ENCODE assay signal across 1 cellular context in genomic region chr11:2211113-2211971, GRCh38.
A peak's percentile ranks its signal among the peaks of the same experiment; 100 is the strongest.
TF ChIP-seq lines count a peak whose summit lies in the region.

No MANE protein-coding gene starts in this region.

TF ChIP-seq in HepG2, 621 proteins besides CTCF, POLR2A, EP300 and RAD21 (continued from another document and continues in another):
- peak; percentile 95; the same call in 1 of the 2 replicates for TF ChIP-seq ZNF615 (CRISPR knock-in tag; IDR thresholded peaks at IDR 0.05; ENCODE audit: borderline replicate concordance)
- no peak for TF ChIP-seq ZNF207 (IDR thresholded peaks at IDR 0.05; ENCODE audit: borderline replicate concordance)
- TF ChIP-seq SRY (CRISPR knock-in tag; IDR thresholded peaks at IDR 0.05), result peak; percentile 80
- no peak for TF ChIP-seq ZNF383 (CRISPR knock-in tag; IDR thresholded peaks at IDR 0.05; ENCODE audit: borderline replicate concordance)
- TF ChIP-seq ZSCAN21 (CRISPR knock-in tag; IDR thresholded peaks at IDR 0.05; ENCODE audit: borderline replicate concordance), result peak; percentile 92
- TF ChIP-seq, protein P1, sequence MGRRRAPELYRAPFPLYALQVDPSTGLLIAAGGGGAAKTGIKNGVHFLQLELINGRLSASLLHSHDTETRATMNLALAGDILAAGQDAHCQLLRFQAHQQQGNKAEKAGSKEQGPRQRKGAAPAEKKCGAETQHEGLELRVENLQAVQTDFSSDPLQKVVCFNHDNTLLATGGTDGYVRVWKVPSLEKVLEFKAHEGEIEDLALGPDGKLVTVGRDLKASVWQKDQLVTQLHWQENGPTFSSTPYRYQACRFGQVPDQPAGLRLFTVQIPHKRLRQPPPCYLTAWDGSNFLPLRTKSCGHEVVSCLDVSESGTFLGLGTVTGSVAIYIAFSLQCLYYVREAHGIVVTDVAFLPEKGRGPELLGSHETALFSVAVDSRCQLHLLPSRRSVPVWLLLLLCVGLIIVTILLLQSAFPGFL (CRISPR knock-in tag; IDR thresholded peaks at IDR 0.05), result no peak
- TF ChIP-seq, protein P2, sequence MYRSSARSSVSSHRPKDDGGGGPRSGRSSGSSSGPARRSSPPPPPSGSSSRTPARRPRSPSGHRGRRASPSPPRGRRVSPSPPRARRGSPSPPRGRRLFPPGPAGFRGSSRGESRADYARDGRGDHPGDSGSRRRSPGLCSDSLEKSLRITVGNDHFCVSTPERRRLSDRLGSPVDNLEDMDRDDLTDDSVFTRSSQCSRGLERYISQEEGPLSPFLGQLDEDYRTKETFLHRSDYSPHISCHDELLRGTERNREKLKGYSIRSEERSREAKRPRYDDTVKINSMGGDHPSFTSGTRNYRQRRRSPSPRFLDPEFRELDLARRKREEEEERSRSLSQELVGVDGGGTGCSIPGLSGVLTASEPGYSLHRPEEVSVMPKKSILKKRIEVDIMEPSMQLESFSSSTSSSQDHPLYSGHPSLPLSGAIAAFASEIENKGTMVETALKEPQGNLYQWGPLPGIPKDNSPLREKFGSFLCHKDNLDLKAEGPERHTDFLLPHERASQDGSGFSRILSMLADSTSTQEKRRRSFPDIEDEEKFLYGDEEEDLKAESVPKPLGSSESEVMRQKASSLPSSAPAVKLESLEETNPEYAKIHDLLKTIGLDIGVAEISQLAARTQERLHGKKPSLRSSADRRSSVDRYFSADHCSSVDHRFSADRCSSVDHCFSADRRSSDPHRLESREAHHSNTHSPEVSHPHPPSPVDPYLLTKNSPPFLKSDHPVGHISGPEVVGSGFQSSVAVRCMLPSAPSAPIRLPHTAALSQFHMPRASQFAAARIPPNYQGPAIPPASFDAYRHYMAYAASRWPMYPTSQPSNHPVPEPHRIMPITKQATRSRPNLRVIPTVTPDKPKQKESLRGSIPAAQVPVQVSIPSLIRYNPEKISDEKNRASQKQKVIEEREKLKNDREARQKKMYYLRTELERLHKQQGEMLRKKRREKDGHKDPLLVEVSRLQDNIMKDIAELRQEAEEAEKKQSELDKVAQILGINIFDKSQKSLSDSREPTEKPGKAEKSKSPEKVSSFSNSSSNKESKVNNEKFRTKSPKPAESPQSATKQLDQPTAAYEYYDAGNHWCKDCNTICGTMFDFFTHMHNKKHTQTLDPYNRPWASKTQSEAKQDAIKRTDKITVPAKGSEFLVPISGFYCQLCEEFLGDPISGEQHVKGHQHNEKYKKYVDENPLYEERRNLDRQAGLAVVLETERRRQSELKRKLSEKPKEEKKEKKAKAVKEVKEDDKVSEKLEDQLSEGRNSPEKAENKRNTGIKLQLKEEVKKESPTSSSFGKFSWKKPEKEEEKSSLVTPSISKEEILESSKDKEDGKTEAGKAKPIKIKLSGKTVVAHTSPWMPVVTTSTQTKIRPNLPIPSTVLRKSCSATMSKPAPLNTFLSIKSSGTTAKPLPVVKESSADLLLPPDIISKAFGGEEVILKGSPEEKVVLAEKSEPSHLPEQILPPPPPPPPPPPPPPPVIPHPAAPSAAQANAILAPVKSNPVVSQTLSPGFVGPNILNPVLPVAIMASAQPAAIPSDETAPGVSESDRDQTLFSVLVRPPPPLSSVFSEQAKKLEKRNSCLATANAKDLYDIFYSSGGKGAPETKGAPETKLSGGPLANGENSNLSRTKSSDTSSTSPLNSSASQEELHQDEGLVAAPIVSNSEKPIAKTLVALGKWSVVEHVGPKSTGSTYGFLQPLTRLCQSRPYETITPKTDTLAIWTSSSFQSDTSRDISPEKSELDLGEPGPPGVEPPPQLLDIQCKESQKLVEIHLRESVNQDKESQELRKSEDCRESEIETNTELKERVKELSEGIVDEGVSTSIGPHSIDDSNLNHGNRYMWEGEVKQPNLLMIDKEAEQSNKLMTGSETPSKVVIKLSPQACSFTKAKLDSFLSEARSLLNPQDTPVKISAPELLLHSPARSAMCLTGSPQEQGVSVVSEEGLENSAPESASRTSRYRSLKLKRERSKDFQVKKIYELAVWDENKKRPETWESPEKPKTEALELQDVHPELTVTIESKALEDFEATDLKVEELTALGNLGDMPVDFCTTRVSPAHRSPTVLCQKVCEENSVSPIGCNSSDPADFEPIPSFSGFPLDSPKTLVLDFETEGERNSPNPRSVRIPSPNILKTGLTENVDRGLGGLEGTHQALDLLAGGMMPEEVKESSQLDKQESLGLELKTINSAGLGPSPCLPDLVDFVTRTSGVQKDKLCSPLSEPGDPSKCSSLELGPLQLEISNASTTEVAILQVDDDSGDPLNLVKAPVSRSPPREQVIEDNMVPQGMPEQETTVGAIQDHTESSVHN (CRISPR knock-in tag; IDR thresholded peaks at IDR 0.05), result no peak
- TF ChIP-seq, protein P3, sequence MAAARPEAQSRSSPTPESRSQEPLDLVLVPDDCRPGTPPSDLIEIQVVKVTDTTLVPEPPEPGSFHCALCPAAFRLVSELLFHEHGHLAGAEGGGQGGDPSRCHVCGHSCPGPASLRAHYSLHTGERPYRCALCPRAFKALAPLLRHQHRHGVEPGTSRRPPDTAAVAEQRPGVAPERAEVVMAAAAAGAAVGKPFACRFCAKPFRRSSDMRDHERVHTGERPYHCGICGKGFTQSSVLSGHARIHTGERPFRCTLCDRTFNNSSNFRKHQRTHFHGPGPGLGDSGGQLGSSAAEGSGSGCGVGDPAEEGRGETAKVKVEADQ (CRISPR knock-in tag; IDR thresholded peaks at IDR 0.05; ENCODE audit: borderline replicate concordance), result peak; percentile 95
- TF ChIP-seq DR1 (CRISPR knock-in tag; IDR thresholded peaks at IDR 0.05), result peak; percentile 48; the same call in 1 of the 2 replicates
- TF ChIP-seq ZNF510 (CRISPR knock-in tag; IDR thresholded peaks at IDR 0.05; ENCODE audit: low read depth), result no peak
- TF ChIP-seq ZNF225 (CRISPR knock-in tag; IDR thresholded peaks at IDR 0.05), result no peak; the same call in 1 of the 2 replicates
- peak; percentile 98 for TF ChIP-seq MED8 (CRISPR knock-in tag; IDR thresholded peaks at IDR 0.05; ENCODE audit: insufficient replicate concordance)
- TF ChIP-seq IKZF5 (CRISPR knock-in tag; IDR thresholded peaks at IDR 0.05), result peak; percentile 97
- peak; percentile 73; the same call in 1 of the 2 replicates for TF ChIP-seq RFXANK (CRISPR knock-in tag; IDR thresholded peaks at IDR 0.05)
- TF ChIP-seq KMT2B (CRISPR knock-in tag; IDR thresholded peaks at IDR 0.05), result peak; percentile 53; the same call in 1 of the 2 replicates
- TF ChIP-seq ZNF24 (IDR thresholded peaks at IDR 0.05), result no peak
- no peak for TF ChIP-seq NFE2L2 (IDR thresholded peaks at IDR 0.05; ENCODE audit: low read length)
- TF ChIP-seq ZNF33B (CRISPR knock-in tag; IDR thresholded peaks at IDR 0.05), result no peak; the same call in 1 of the 2 replicates
- TF ChIP-seq, protein P4, sequence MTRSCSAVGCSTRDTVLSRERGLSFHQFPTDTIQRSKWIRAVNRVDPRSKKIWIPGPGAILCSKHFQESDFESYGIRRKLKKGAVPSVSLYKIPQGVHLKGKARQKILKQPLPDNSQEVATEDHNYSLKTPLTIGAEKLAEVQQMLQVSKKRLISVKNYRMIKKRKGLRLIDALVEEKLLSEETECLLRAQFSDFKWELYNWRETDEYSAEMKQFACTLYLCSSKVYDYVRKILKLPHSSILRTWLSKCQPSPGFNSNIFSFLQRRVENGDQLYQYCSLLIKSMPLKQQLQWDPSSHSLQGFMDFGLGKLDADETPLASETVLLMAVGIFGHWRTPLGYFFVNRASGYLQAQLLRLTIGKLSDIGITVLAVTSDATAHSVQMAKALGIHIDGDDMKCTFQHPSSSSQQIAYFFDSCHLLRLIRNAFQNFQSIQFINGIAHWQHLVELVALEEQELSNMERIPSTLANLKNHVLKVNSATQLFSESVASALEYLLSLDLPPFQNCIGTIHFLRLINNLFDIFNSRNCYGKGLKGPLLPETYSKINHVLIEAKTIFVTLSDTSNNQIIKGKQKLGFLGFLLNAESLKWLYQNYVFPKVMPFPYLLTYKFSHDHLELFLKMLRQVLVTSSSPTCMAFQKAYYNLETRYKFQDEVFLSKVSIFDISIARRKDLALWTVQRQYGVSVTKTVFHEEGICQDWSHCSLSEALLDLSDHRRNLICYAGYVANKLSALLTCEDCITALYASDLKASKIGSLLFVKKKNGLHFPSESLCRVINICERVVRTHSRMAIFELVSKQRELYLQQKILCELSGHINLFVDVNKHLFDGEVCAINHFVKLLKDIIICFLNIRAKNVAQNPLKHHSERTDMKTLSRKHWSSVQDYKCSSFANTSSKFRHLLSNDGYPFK (CRISPR knock-in tag; IDR thresholded peaks at IDR 0.05; ENCODE audit: borderline replicate concordance), result peak; percentile 58; the same call in 1 of the 2 replicates
- TF ChIP-seq HNF1B (CRISPR knock-in tag; IDR thresholded peaks at IDR 0.05), result peak; percentile 100
- no peak; the same call in 1 of the 2 replicates for TF ChIP-seq ZNF766 (CRISPR knock-in tag; IDR thresholded peaks at IDR 0.05; ENCODE audit: borderline replicate concordance)
- TF ChIP-seq RERE (CRISPR knock-in tag; IDR thresholded peaks at IDR 0.05; ENCODE audit: low read depth), result peak; percentile 97
- TF ChIP-seq SP4 (CRISPR knock-in tag; IDR thresholded peaks at IDR 0.05), result peak; percentile 72; the same call in 1 of the 2 replicates
- TF ChIP-seq ZNF660 (CRISPR knock-in tag; IDR thresholded peaks at IDR 0.05; ENCODE audit: borderline replicate concordance, low read depth), result no peak
- TF ChIP-seq ZKSCAN8 (CRISPR knock-in tag; IDR thresholded peaks at IDR 0.05; ENCODE audit: borderline replicate concordance), result peak; percentile 95
- TF ChIP-seq ZFY (CRISPR knock-in tag; IDR thresholded peaks at IDR 0.05), result peak; percentile 91
- TF ChIP-seq ZSCAN20 (CRISPR knock-in tag; IDR thresholded peaks at IDR 0.05; ENCODE audit: borderline replicate concordance), result 0 out of 2 replicates have a peak, but pooled peaks have one; percentile 57
- TF ChIP-seq ELF1 (CRISPR knock-in tag; IDR thresholded peaks at IDR 0.05), result peak; percentile 62; the same call in 1 of the 2 replicates
- peak; percentile 84 for TF ChIP-seq PPARG (CRISPR knock-in tag; conservative IDR thresholded peaks at IDR 0.05)
- TF ChIP-seq ZNF558 (CRISPR knock-in tag; IDR thresholded peaks at IDR 0.05; ENCODE audit: borderline replicate concordance), result peak; percentile 71; the same call in 1 of the 2 replicates
- TF ChIP-seq ZNF574 (CRISPR knock-in tag; IDR thresholded peaks at IDR 0.05), result peak; percentile 85
